Comparison of ENCODE assay signal across 1 cellular context in the genomic region with DNA sequence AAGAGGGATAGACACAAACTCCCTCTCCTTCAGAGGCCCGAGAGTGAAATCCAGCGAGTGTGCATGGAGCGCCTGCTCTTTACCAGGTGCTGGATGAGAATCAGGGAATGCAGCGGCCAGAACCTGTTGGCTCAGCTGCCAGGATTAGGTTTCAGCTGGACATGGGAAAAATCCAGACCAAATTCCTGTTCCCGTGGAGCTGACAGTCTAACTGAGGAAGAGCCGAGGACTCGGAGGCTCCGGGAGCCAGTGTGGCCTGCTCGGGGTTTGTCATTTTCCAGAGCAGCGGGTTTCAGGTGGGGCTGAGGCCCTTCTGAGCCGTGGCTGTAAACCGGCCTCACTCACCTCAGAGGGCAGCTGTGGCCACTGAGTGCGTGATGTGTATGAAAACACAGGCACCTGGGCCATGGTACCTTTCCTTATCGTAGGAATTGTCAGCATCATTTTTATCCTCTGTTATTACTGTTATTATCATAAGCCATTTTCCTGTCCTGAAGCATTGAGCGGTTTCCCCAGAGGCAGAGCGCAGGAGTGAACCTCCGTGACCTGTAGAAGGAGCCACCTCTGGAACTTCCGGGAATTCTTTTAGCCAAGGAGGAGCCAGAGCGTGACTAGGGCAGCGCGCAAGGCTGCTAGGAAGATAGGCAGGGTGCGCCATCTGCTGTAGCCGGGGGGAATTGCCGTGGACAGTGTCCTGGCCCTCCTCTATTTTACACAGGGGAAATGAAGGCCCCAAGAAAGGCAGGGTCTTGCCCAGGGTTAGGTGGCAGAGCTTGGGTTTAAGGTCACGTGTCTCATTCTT.
TF ChIP-seq lines count a peak whose summit lies in the region.

No MANE protein-coding gene starts in this region.

TF ChIP-seq in HepG2, 621 proteins besides CTCF, POLR2A, EP300 and RAD21 (continued from another document and continues in another):
- TF ChIP-seq, protein P1, sequence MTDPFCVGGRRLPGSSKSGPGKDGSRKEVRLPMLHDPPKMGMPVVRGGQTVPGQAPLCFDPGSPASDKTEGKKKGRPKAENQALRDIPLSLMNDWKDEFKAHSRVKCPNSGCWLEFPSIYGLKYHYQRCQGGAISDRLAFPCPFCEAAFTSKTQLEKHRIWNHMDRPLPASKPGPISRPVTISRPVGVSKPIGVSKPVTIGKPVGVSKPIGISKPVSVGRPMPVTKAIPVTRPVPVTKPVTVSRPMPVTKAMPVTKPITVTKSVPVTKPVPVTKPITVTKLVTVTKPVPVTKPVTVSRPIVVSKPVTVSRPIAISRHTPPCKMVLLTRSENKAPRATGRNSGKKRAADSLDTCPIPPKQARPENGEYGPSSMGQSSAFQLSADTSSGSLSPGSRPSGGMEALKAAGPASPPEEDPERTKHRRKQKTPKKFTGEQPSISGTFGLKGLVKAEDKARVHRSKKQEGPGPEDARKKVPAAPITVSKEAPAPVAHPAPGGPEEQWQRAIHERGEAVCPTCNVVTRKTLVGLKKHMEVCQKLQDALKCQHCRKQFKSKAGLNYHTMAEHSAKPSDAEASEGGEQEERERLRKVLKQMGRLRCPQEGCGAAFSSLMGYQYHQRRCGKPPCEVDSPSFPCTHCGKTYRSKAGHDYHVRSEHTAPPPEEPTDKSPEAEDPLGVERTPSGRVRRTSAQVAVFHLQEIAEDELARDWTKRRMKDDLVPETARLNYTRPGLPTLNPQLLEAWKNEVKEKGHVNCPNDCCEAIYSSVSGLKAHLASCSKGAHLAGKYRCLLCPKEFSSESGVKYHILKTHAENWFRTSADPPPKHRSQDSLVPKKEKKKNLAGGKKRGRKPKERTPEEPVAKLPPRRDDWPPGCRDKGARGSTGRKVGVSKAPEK (CRISPR knock-in tag; IDR thresholded peaks at IDR 0.05; ENCODE audit: borderline replicate concordance) = no peak
- peak; percentile 98 for TF ChIP-seq ZNF598 (CRISPR knock-in tag; IDR thresholded peaks at IDR 0.05; ENCODE audit: borderline replicate concordance)
- TF ChIP-seq, protein P2, sequence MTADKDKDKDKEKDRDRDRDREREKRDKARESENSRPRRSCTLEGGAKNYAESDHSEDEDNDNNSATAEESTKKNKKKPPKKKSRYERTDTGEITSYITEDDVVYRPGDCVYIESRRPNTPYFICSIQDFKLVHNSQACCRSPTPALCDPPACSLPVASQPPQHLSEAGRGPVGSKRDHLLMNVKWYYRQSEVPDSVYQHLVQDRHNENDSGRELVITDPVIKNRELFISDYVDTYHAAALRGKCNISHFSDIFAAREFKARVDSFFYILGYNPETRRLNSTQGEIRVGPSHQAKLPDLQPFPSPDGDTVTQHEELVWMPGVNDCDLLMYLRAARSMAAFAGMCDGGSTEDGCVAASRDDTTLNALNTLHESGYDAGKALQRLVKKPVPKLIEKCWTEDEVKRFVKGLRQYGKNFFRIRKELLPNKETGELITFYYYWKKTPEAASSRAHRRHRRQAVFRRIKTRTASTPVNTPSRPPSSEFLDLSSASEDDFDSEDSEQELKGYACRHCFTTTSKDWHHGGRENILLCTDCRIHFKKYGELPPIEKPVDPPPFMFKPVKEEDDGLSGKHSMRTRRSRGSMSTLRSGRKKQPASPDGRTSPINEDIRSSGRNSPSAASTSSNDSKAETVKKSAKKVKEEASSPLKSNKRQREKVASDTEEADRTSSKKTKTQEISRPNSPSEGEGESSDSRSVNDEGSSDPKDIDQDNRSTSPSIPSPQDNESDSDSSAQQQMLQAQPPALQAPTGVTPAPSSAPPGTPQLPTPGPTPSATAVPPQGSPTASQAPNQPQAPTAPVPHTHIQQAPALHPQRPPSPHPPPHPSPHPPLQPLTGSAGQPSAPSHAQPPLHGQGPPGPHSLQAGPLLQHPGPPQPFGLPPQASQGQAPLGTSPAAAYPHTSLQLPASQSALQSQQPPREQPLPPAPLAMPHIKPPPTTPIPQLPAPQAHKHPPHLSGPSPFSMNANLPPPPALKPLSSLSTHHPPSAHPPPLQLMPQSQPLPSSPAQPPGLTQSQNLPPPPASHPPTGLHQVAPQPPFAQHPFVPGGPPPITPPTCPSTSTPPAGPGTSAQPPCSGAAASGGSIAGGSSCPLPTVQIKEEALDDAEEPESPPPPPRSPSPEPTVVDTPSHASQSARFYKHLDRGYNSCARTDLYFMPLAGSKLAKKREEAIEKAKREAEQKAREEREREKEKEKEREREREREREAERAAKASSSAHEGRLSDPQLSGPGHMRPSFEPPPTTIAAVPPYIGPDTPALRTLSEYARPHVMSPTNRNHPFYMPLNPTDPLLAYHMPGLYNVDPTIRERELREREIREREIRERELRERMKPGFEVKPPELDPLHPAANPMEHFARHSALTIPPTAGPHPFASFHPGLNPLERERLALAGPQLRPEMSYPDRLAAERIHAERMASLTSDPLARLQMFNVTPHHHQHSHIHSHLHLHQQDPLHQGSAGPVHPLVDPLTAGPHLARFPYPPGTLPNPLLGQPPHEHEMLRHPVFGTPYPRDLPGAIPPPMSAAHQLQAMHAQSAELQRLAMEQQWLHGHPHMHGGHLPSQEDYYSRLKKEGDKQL (CRISPR knock-in tag; IDR thresholded peaks at IDR 0.05; ENCODE audit: low read depth) = peak; percentile 32; the same call in 1 of the 2 replicates
- TF ChIP-seq, protein P3, sequence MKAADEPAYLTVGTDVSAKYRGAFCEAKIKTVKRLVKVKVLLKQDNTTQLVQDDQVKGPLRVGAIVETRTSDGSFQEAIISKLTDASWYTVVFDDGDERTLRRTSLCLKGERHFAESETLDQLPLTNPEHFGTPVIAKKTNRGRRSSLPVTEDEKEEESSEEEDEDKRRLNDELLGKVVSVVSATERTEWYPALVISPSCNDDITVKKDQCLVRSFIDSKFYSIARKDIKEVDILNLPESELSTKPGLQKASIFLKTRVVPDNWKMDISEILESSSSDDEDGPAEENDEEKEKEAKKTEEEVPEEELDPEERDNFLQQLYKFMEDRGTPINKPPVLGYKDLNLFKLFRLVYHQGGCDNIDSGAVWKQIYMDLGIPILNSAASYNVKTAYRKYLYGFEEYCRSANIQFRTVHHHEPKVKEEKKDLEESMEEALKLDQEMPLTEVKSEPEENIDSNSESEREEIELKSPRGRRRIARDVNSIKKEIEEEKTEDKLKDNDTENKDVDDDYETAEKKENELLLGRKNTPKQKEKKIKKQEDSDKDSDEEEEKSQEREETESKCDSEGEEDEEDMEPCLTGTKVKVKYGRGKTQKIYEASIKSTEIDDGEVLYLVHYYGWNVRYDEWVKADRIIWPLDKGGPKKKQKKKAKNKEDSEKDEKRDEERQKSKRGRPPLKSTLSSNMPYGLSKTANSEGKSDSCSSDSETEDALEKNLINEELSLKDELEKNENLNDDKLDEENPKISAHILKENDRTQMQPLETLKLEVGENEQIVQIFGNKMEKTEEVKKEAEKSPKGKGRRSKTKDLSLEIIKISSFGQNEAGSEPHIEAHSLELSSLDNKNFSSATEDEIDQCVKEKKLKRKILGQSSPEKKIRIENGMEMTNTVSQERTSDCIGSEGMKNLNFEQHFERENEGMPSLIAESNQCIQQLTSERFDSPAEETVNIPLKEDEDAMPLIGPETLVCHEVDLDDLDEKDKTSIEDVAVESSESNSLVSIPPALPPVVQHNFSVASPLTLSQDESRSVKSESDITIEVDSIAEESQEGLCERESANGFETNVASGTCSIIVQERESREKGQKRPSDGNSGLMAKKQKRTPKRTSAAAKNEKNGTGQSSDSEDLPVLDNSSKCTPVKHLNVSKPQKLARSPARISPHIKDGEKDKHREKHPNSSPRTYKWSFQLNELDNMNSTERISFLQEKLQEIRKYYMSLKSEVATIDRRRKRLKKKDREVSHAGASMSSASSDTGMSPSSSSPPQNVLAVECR (CRISPR knock-in tag; IDR thresholded peaks at IDR 0.05; ENCODE audit: borderline replicate concordance) = peak; percentile 93
- TF ChIP-seq, protein P4, sequence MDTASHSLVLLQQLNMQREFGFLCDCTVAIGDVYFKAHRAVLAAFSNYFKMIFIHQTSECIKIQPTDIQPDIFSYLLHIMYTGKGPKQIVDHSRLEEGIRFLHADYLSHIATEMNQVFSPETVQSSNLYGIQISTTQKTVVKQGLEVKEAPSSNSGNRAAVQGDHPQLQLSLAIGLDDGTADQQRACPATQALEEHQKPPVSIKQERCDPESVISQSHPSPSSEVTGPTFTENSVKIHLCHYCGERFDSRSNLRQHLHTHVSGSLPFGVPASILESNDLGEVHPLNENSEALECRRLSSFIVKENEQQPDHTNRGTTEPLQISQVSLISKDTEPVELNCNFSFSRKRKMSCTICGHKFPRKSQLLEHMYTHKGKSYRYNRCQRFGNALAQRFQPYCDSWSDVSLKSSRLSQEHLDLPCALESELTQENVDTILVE (CRISPR knock-in tag; IDR thresholded peaks at IDR 0.05) = peak; percentile 44; the same call in 1 of the 2 replicates
- TF ChIP-seq, protein P5, sequence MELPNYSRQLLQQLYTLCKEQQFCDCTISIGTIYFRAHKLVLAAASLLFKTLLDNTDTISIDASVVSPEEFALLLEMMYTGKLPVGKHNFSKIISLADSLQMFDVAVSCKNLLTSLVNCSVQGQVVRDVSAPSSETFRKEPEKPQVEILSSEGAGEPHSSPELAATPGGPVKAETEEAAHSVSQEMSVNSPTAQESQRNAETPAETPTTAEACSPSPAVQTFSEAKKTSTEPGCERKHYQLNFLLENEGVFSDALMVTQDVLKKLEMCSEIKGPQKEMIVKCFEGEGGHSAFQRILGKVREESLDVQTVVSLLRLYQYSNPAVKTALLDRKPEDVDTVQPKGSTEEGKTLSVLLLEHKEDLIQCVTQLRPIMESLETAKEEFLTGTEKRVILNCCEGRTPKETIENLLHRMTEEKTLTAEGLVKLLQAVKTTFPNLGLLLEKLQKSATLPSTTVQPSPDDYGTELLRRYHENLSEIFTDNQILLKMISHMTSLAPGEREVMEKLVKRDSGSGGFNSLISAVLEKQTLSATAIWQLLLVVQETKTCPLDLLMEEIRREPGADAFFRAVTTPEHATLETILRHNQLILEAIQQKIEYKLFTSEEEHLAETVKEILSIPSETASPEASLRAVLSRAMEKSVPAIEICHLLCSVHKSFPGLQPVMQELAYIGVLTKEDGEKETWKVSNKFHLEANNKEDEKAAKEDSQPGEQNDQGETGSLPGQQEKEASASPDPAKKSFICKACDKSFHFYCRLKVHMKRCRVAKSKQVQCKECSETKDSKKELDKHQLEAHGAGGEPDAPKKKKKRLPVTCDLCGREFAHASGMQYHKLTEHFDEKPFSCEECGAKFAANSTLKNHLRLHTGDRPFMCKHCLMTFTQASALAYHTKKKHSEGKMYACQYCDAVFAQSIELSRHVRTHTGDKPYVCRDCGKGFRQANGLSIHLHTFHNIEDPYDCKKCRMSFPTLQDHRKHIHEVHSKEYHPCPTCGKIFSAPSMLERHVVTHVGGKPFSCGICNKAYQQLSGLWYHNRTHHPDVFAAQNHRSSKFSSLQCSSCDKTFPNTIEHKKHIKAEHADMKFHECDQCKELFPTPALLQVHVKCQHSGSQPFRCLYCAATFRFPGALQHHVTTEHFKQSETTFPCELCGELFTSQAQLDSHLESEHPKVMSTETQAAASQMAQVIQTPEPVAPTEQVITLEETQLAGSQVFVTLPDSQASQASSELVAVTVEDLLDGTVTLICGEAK (IDR thresholded peaks at IDR 0.05) = no peak
- TF ChIP-seq, protein P5 (CRISPR knock-in tag; IDR thresholded peaks at IDR 0.05) = no peak; the same call in 1 of the 2 replicates
- peak; percentile 92; the same call in 1 of the 2 replicates for TF ChIP-seq SMAD9 (CRISPR knock-in tag; IDR thresholded peaks at IDR 0.05)
- peak; percentile 83; the same call in 1 of the 2 replicates for TF ChIP-seq TSC22D2 (CRISPR knock-in tag; IDR thresholded peaks at IDR 0.05; ENCODE audit: borderline replicate concordance)
- TF ChIP-seq RFXAP (CRISPR knock-in tag; IDR thresholded peaks at IDR 0.05; ENCODE audit: borderline replicate concordance) = peak; percentile 92
- TF ChIP-seq KDM6A (CRISPR knock-in tag; IDR thresholded peaks at IDR 0.05; ENCODE audit: low read depth) = peak; percentile 1; the same call in 1 of the 2 replicates
- peak; percentile 92; the same call in 1 of the 2 replicates for TF ChIP-seq ZNF383 (CRISPR knock-in tag; IDR thresholded peaks at IDR 0.05; ENCODE audit: borderline replicate concordance)
- no peak for TF ChIP-seq ZNF382 (CRISPR knock-in tag; IDR thresholded peaks at IDR 0.05; ENCODE audit: borderline replicate concordance)
- TF ChIP-seq ZNF543 (CRISPR knock-in tag; IDR thresholded peaks at IDR 0.05) = peak; percentile 72; the same call in 1 of the 2 replicates
- no peak for TF ChIP-seq PHF5A (CRISPR knock-in tag; IDR thresholded peaks at IDR 0.05; ENCODE audit: low read depth, unreplicated experiment)
- TF ChIP-seq POGZ (CRISPR knock-in tag; IDR thresholded peaks at IDR 0.05) = peak; percentile 68; the same call in 1 of the 2 replicates
- TF ChIP-seq, protein P6, sequence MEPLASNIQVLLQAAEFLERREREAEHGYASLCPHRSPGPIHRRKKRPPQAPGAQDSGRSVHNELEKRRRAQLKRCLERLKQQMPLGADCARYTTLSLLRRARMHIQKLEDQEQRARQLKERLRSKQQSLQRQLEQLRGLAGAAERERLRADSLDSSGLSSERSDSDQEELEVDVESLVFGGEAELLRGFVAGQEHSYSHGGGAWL (CRISPR knock-in tag; IDR thresholded peaks at IDR 0.05) = peak; percentile 72
